Comparison of ENCODE assay signal across 8 cellular contexts in genomic region chr15:28975766-28976179, GRCh38.
DNase-seq lines count a peak whose midpoint lies in the region; ATAC-seq and TF ChIP-seq lines count a peak whose summit lies in the region.

No MANE protein-coding gene starts in this region.

- no peaks in the 10 kb centered on the region for H3K27me3 ChIP-seq in upper lobe of right lung

- no peak overlapping the region for H3K4me3 ChIP-seq in GM12875 (ENCODE audit: low read depth, low read length)
- H3K4me3 ChIP-seq in choroid plexus epithelial cell (ENCODE audit: low read depth, low read length) = no peak overlapping the region
- H3K4me3 ChIP-seq in upper lobe of right lung = no peak overlapping the region

- H3K36me3 ChIP-seq in upper lobe of right lung = no peaks in the 10 kb centered on the region

- H3K9me3 ChIP-seq in upper lobe of right lung = no peaks in the 10 kb centered on the region

- no peaks in the 10 kb centered on the region for H3K9me3 Mint-ChIP-seq in natural killer cell treated with Interleukin-12 subunit alpha and Interleukin-12 subunit beta and Interleukin-15 and Interleukin-18, amount 100 ng/mL, for 72 hours

- no peaks in the 10 kb centered on the region for H3K36me3 Mint-ChIP-seq in natural killer cell treated with Interleukin-12 subunit alpha and Interleukin-12 subunit beta and Interleukin-15 and Interleukin-18, amount 100 ng/mL, for 72 hours

- intact Hi-C loops in upper lobe of right lung (cut with DNase I) = no loop called here

- no peaks in the 10 kb centered on the region for H3K27me3 Mint-ChIP-seq in natural killer cell treated with Interleukin-12 subunit alpha and Interleukin-12 subunit beta and Interleukin-15 and Interleukin-18, amount 100 ng/mL, for 72 hours

- H3K4me1 Mint-ChIP-seq in natural killer cell treated with Interleukin-12 subunit alpha and Interleukin-12 subunit beta and Interleukin-15 and Interleukin-18, amount 100 ng/mL, for 72 hours (ENCODE audit: low read depth in 2 of 2) = peaks cover 28 to 34% of the 10 kb centered on the region in 2 donors

- H3K4me3 Mint-ChIP-seq in natural killer cell treated with Interleukin-12 subunit alpha and Interleukin-12 subunit beta and Interleukin-15 and Interleukin-18, amount 100 ng/mL, for 72 hours = no peak overlapping the region

- peak; percentile 68 to 80 for ATAC-seq in natural killer cell treated with Interleukin-12 subunit alpha and Interleukin-12 subunit beta and Interleukin-15 and Interleukin-18, amount 100 ng/mL, for 72 hours
- ATAC-seq in upper lobe of right lung (peak; percentile 72), GM21367 (IDR thresholded peaks at IDR 0.05; ENCODE audit: unreplicated experiment) (no peak)

- H3K27ac ChIP-seq in upper lobe of right lung = no peak overlapping the region

- H3K27ac Mint-ChIP-seq in natural killer cell treated with Interleukin-12 subunit alpha and Interleukin-12 subunit beta and Interleukin-15 and Interleukin-18, amount 100 ng/mL, for 72 hours = no peak overlapping the region

- no peaks in the 10 kb centered on the region for H3K4me1 ChIP-seq in upper lobe of right lung

- TF ChIP-seq CTCF in GM12875 (IDR thresholded peaks at IDR 0.05; ENCODE audit: borderline replicate concordance, insufficient read depth, low read depth, low read length) (peak; percentile 79), choroid plexus epithelial cell (conservative IDR thresholded peaks at IDR 0.05; ENCODE audit: low read depth, low read length) (peak; percentile 94), upper lobe of right lung (IDR thresholded peaks at IDR 0.05) (peak; percentile 76)

- DNase-seq in A172 (ENCODE audit: low spot score) = peak; percentile 59
- DNase-seq in NCI-H2227 treated with DMSO at 0.1 percent for 48 hours (lab: John Stamatoyannopoulos, UW) = peak; percentile 30
- DNase-seq in activated CD4-positive, alpha-beta T cell treated with anti-CD3 and anti-CD28 coated beads for 24 hours (ENCODE audit: low read depth in 2 of 2) = peak; percentile 56 to 64
- peak; percentile 80 for DNase-seq in choroid plexus epithelial cell (ENCODE audit: low read depth)
- DNase-seq in natural killer cell treated with Interleukin-12 subunit alpha and Interleukin-12 subunit beta and Interleukin-15 and Interleukin-18, amount 100 ng/mL, for 72 hours (ENCODE audit: low spot score) = peak; percentile 84
- no peak for DNase-seq in upper lobe of right lung
